25 cellular contexts compared by ENCODE assay signal in genomic region chr17:16639438-16639837, GRCh38.
"Had no signal": no experiment of that assay in that cellular context is flagged by ENCODE, and none has a peak within 500 bp of the region (broad histone marks: within the 10 kb centered on the region; RNA-seq: fewer than 3 reads in every experiment).

No MANE protein-coding gene starts in this region.

- H3K36me3 ChIP-seq: colonic mucosa had no signal

- H3K27ac ChIP-seq: colonic mucosa, epithelial cell of prostate, esophagus squamous epithelium, gastrocnemius medialis, heart right ventricle, left lung, lower lobe of right lung had no signal

- DNase-seq: colonic mucosa; cortex of kidney; effector CD8-positive, alpha-beta T cell; effector memory CD8-positive, alpha-beta T cell; endodermal cell; erythroblast; esophagus squamous epithelium; foreskin fibroblast; foreskin melanocyte; gastrocnemius medialis; glutamatergic neuron; head of caudate nucleus; heart right ventricle; hypothalamus; kidney; kidney glomerular epithelial cell; left colon; left lung; left ventricle myocardium superior; lower lobe of right lung; mesenchymal stem cell had no signal

- H3K27me3 ChIP-seq: colonic mucosa, esophagus squamous epithelium, gastrocnemius medialis, heart right ventricle, left lung had no signal

- FAIRE-seq: endometrium, islet of Langerhans had no signal

- H3K4me1 ChIP-seq: colonic mucosa, esophagus squamous epithelium, gastrocnemius medialis, heart right ventricle, left lung, lower lobe of right lung had no signal

- H3K4me3 ChIP-seq: colonic mucosa, esophagus squamous epithelium, gastrocnemius medialis, heart right ventricle, left lung, lower lobe of right lung had no signal

- ATAC-seq: effector memory CD8-positive, alpha-beta T cell; esophagus mucosa; gastrocnemius medialis; heart right ventricle; left colon; left lung; left ventricle myocardium superior; lower lobe of right lung had no signal

- H3K9me3 ChIP-seq: colonic mucosa, esophagus squamous epithelium, lower lobe of right lung had no signal
